Comparison of ENCODE assay signal across 34 cellular contexts in the genomic region with DNA sequence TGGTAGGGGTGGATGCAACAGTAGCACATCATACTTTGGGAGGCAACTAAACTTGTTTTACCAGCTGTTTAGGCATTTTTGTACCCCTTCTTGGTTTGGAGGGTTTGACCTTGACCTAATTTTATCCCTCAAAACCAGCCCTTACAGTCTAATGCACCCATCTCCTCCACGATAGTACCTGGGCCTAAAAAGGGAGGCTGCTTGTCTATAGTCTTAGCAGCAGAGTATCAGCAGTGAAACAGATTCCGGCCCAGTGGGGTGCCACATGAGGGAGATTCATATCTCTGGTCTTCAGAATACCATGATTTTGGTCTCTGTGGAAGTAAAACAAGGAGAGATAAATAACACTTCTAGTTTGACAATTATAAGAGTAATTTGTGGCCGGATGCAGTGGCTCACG. TPM values are rescaled to one million over a fixed set of nuclear protein-coding genes. Genes with fewer than 3 reads are reported as not detected.
"Had no signal": no experiment of that assay in that cellular context is flagged by ENCODE, and none has a peak within 500 bp of the region (broad histone marks: within the 10 kb centered on the region; RNA-seq: fewer than 3 reads in every experiment).

No MANE protein-coding gene starts in this region.

- H3K27me3 Mint-ChIP-seq: activated CD4-positive, alpha-beta T cell treated with anti-CD3 and anti-CD28 coated beads for 36 hours; activated CD4-positive, alpha-beta T cell treated with anti-CD3 and anti-CD28 coated beads, Interleukin-2, amount 10 ng/mL, durations not matched to agents 24 days and 14 days; activated naive CD8-positive, alpha-beta T cell treated with anti-CD3 and anti-CD28 coated beads, Interleukin-2, amount 10 ng/mL, durations not matched to agents 7 days and 5 days; activated T-cell treated with anti-CD3 and anti-CD28 coated beads, Interleukin-2, amount 50 U/mL, for 24 hours; brain had no signal

- H3K36me3 Mint-ChIP-seq: activated naive CD4-positive, alpha-beta T cell treated with anti-CD3 and anti-CD28 coated beads, Interleukin-2, amount 10 ng/mL, durations not matched to agents 7 days and 5 days; activated naive CD4-positive, alpha-beta T cell treated with anti-CD3 and anti-CD28 coated beads, Interleukin-2, amount 50 U/mL, for 72 hours; activated naive CD8-positive, alpha-beta T cell treated with anti-CD3 and anti-CD28 coated beads, Interleukin-2, amount 10 ng/mL, durations not matched to agents 7 days and 5 days; brain had no signal

- H3K27ac ChIP-seq: ascending aorta, breast epithelium, cardiac muscle cell, colonic mucosa, epithelial cell of prostate, esophagus squamous epithelium, gastroesophageal sphincter had no signal

- H3K4me3 Mint-ChIP-seq: activated CD4-positive, alpha-beta T cell treated with anti-CD3 and anti-CD28 coated beads for 36 hours; activated CD4-positive, alpha-beta T cell treated with anti-CD3 and anti-CD28 coated beads, Interleukin-2, amount 10 ng/mL, durations not matched to agents 24 days and 14 days; activated naive CD4-positive, alpha-beta T cell treated with anti-CD3 and anti-CD28 coated beads, Interleukin-2, amount 10 ng/mL, durations not matched to agents 7 days and 5 days; activated naive CD8-positive, alpha-beta T cell treated with anti-CD3 and anti-CD28 coated beads, Interleukin-2, amount 10 ng/mL, durations not matched to agents 7 days and 5 days; activated T-cell treated with anti-CD3 and anti-CD28 coated beads, Interleukin-2, amount 50 U/mL, for 24 hours; activated T-cell treated with anti-CD3 and anti-CD28 coated beads, Interleukin-2, amount 50 U/mL, for 72 hours; brain; T-helper 17 cell; T-helper 2 cell treated with Interferon-gamma antibody and Interleukin-4, amounts not matched to agents 5 μg/mL and 100 μg/mL, for 36 hours had no signal

- H3K9me3 ChIP-seq: ascending aorta, breast epithelium, colonic mucosa, esophagus squamous epithelium, gastroesophageal sphincter had no signal

- H3K4me1 Mint-ChIP-seq: activated CD4-positive, alpha-beta T cell treated with anti-CD3 and anti-CD28 coated beads for 36 hours; activated CD4-positive, alpha-beta T cell treated with anti-CD3 and anti-CD28 coated beads, Interleukin-2, amount 10 ng/mL, durations not matched to agents 24 days and 14 days; activated naive CD8-positive, alpha-beta T cell treated with anti-CD3 and anti-CD28 coated beads, Interleukin-2, amount 10 ng/mL, durations not matched to agents 7 days and 5 days; T-helper 17 cell had no signal

- H3K4me1 ChIP-seq: ascending aorta, breast epithelium, colonic mucosa, esophagus squamous epithelium, gastroesophageal sphincter had no signal

- H3K36me3 ChIP-seq: ascending aorta, breast epithelium, cardiac muscle cell, colonic mucosa, esophagus squamous epithelium, gastroesophageal sphincter had no signal

- H3K27me3 ChIP-seq: ascending aorta, breast epithelium, cardiac muscle cell, colonic mucosa had no signal

- H3K9me3 Mint-ChIP-seq: activated CD4-positive, alpha-beta T cell treated with anti-CD3 and anti-CD28 coated beads, Interleukin-2, amount 10 ng/mL, durations not matched to agents 24 days and 14 days; activated naive CD4-positive, alpha-beta T cell treated with anti-CD3 and anti-CD28 coated beads, Interleukin-2, amount 10 ng/mL, durations not matched to agents 7 days and 5 days; activated naive CD4-positive, alpha-beta T cell treated with anti-CD3 and anti-CD28 coated beads, Interleukin-2, amount 50 U/mL, for 72 hours; activated naive CD8-positive, alpha-beta T cell treated with anti-CD3 and anti-CD28 coated beads, Interleukin-2, amount 10 ng/mL, durations not matched to agents 7 days and 5 days; activated T-cell treated with anti-CD3 and anti-CD28 coated beads, Interleukin-2, amount 50 U/mL, for 24 hours; activated T-cell treated with anti-CD3 and anti-CD28 coated beads, Interleukin-2, amount 50 U/mL, for 72 hours; brain; T-helper 2 cell treated with Interferon-gamma antibody and Interleukin-4, amounts not matched to agents 5 μg/mL and 100 μg/mL, for 36 hours had no signal

- H3K27ac Mint-ChIP-seq: activated CD4-positive, alpha-beta T cell treated with anti-CD3 and anti-CD28 coated beads for 36 hours; activated CD4-positive, alpha-beta T cell treated with anti-CD3 and anti-CD28 coated beads, Interleukin-2, amount 10 ng/mL, durations not matched to agents 24 days and 14 days; activated naive CD4-positive, alpha-beta T cell treated with anti-CD3 and anti-CD28 coated beads, Interleukin-2, amount 10 ng/mL, durations not matched to agents 7 days and 5 days; activated naive CD4-positive, alpha-beta T cell treated with anti-CD3 and anti-CD28 coated beads, Interleukin-2, amount 50 U/mL, for 72 hours; activated naive CD8-positive, alpha-beta T cell treated with anti-CD3 and anti-CD28 coated beads, Interleukin-2, amount 10 ng/mL, durations not matched to agents 7 days and 5 days; activated T-cell treated with anti-CD3 and anti-CD28 coated beads, Interleukin-2, amount 50 U/mL, for 24 hours; activated T-cell treated with anti-CD3 and anti-CD28 coated beads, Interleukin-2, amount 50 U/mL, for 72 hours; brain; T-helper 17 cell; T-helper 2 cell treated with Interferon-gamma antibody and Interleukin-4, amounts not matched to agents 5 μg/mL and 100 μg/mL, for 36 hours had no signal

- DNase-seq: activated CD4-positive, alpha-beta T cell treated with anti-CD3 and anti-CD28 coated beads for 36 hours; activated CD4-positive, alpha-beta T cell treated with anti-CD3 and anti-CD28 coated beads, Interleukin-2, amount 10 ng/mL, durations not matched to agents 24 days and 14 days; activated CD4-positive, CD25-positive, alpha-beta regulatory T cell; activated CD4-positive, CD25-positive, alpha-beta regulatory T cell treated with anti-CD3 and anti-CD28 coated beads, Interleukin-2, amount 50 U/mL, for 72 hours; activated CD8-positive, alpha-beta memory T cell treated with anti-CD3 and anti-CD28 coated beads, Interleukin-2, amount 50 U/mL, for 48 hours; activated gamma-delta T cell; activated naive CD4-positive, alpha-beta T cell; activated naive CD4-positive, alpha-beta T cell treated with anti-CD3 and anti-CD28 coated beads, Interleukin-2, amount 10 ng/mL, durations not matched to agents 7 days and 5 days; activated naive CD8-positive, alpha-beta T cell treated with anti-CD3 and anti-CD28 coated beads, Interleukin-2, amount 10 ng/mL, durations not matched to agents 7 days and 5 days; activated T-cell treated with anti-CD3 and anti-CD28 coated beads for 4 hours; activated T-cell treated with anti-CD3 and anti-CD28 coated beads, Interleukin-2, amount 50 U/mL, for 24 hours; activated T-cell treated with anti-CD3 and anti-CD28 coated beads, Interleukin-2, amount 50 U/mL, for 72 hours; central memory CD4-positive, alpha-beta T cell; cerebellar nuclear complex; colonic mucosa; effector CD8-positive, alpha-beta T cell; esophagus squamous epithelium; foreskin melanocyte; T-helper 1 cell; T-helper 17 cell; T1000 had no signal

- ATAC-seq: activated CD4-positive, alpha-beta T cell treated with anti-CD3 and anti-CD28 coated beads for 36 hours; activated naive CD4-positive, alpha-beta T cell treated with anti-CD3 and anti-CD28 coated beads, Interleukin-2, amount 50 U/mL, for 72 hours; activated T-cell treated with anti-CD3 and anti-CD28 coated beads, Interleukin-2, amount 50 U/mL, for 72 hours; gastroesophageal sphincter; T-helper 17 cell had no signal

- H3K4me3 ChIP-seq: ascending aorta, breast epithelium, cardiac muscle cell, colonic mucosa, esophagus squamous epithelium, gastroesophageal sphincter had no signal

RNA-seq across cellular contexts. Expression of gene ATP12A, which starts 39.5 kb away (rescaled TPM):
- total RNA-seq: activated naive CD8-positive, alpha-beta T cell treated with anti-CD3 and anti-CD28 coated beads, Interleukin-2, amount 10 ng/mL, durations not matched to agents 7 days and 5 days; ascending aorta; breast epithelium; cardiac muscle cell; dermis microvascular lymphatic vessel endothelial cell; endothelial cell of umbilical vein; fibroblast of lung; fibroblast of villous mesenchyme; glomerular endothelial cell; T-helper 17 cell had no signal
